In the genomic region with DNA sequence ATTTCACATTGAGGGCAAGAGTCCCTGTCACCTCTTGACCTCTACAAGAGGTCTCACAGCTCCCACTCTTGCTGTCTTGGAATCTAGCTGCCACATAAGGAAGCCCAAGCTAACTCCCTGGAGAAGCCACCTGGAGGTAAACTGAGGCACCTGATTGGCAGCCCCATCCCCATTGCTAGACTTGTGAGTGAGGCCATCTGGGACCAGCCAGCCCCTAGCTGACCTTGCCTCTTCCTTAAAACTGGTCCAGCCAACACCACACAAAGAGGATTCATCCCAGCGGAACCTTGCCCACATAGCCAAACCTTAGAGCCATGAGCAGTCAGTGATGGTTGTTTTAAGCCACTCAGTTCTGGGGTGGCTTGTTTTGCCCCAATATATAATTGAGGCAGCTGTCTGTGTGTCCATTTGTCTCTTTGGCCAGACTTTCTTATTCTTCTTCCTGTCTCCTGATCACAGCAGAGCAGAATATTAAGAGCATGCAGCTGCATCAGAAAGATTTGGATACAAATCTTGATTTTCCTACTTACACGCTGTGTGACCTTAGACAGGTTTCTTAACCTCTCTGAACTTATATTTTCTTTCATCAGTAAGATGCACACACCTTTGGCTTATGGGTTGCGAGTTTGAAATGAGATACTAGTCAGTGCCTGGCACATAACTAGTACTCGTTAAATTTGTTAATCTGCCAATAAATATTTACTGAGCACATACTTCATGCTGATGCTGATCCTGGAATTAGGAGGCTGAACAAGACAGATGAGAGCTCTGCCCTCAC, we compare ENCODE assay signal across 17 cellular contexts.
DNase-seq lines count a peak whose midpoint lies in the region; ATAC-seq and TF ChIP-seq lines count a peak whose summit lies in the region.
"Had no signal": no experiment of that assay in that cellular context is flagged by ENCODE, and none has a peak within 500 bp of the region (broad histone marks: within the 10 kb centered on the region; RNA-seq: fewer than 3 reads in every experiment).

No MANE protein-coding gene starts in this region.

- H3K4me1 ChIP-seq in heart left ventricle (peaks cover 10 to 74% (median 41%) of the 10 kb centered on the region in 12 donors), Karpas-422 (ENCODE audit: low read length) (peaks cover 98% of the 10 kb centered on the region)
- H3K4me1 ChIP-seq: HAP-1, prostate gland had no signal

- H3K9ac ChIP-seq in Karpas-422 (ENCODE audit: low read length), result peak overlapping the region; percentile 65; the same call in 1 of the 2 replicates

- no peaks in the 10 kb centered on the region for H4K20me1 ChIP-seq in Karpas-422 (ENCODE audit: insufficient read depth, low read depth, low read length)

- no peaks in the 10 kb centered on the region for H3K27me3 ChIP-seq in heart left ventricle
- H3K27me3 ChIP-seq in Karpas-422 (ENCODE audit: low read length), result no peaks in the 10 kb centered on the region
- H3K27me3 ChIP-seq: tibial nerve had no signal

- no peak for DNase-seq in heart left ventricle
- DNase-seq in Right ventricle myocardium inferior (ENCODE audit: missing footprints), result no peak
- no peak for DNase-seq in Karpas-422
- DNase-seq in endothelial cell (ENCODE audit: low spot score), result no peak
- DNase-seq in GOT3 (lab: John Stamatoyannopoulos, UW), result no peak
- DNase-seq in activated CD4-positive, CD25-positive, alpha-beta regulatory T cell treated with anti-CD3 and anti-CD28 coated beads, Interleukin-2, amount 50 U/mL, for 72 hours, result no peak
- no peak for DNase-seq in cortex of kidney (lab: John Stamatoyannopoulos, UW)
- DNase-seq: activated gamma-delta T cell treated with Interleukin-2 at 50 U/mL for 16 hours; activated T-cell treated with anti-CD3 and anti-CD28 coated beads, Interleukin-2, amount 50 U/mL, for 1 hour; brain microvascular endothelial cell; erythroblast; NCI-H446 treated with DMSO at 0.1 percent for 48 hours had no signal

- no peaks in the 10 kb centered on the region for H3K9me3 ChIP-seq in heart left ventricle
- H3K9me3 ChIP-seq in Karpas-422 (ENCODE audit: low read length), result no peaks in the 10 kb centered on the region
- H3K9me3 ChIP-seq: HAP-1, prostate gland, tibial nerve had no signal

- ATAC-seq in heart left ventricle (no peak), Right ventricle myocardium inferior (no peak)
- no peak for ATAC-seq in stimulated activated memory B cell treated with anti-CD40 and anti-IgM and Interleukin-4, amounts not matched to agents 10 μg/mL and 1 μg/mL and 100 μg/mL, for 72 hours

- H3K27ac ChIP-seq in heart left ventricle (peak overlapping the region in 7 of 12 donors; percentile 62 to 85 (median 80)), Karpas-422 (ENCODE audit: low read length) (peak overlapping the region; percentile 99)
- H3K27ac ChIP-seq: brain microvascular endothelial cell, prostate gland, SK-N-MC, tibial nerve had no signal

- no peaks in the 10 kb centered on the region for H3K9me2 ChIP-seq in Karpas-422 (replicated peaks; ENCODE audit: insufficient read depth, low read length)

- H3K4me2 ChIP-seq in Karpas-422 (ENCODE audit: low read depth, low read length, poor library complexity, severe bottlenecking), result peak overlapping the region; percentile 60

- H3K36me3 ChIP-seq in heart left ventricle (no peaks in the 10 kb centered on the region), Karpas-422 (ENCODE audit: insufficient read depth, low read length) (no peaks in the 10 kb centered on the region)
- H3K36me3 ChIP-seq: brain microvascular endothelial cell, HAP-1, prostate gland, tibial nerve had no signal

- intact Hi-C loops in heart left ventricle (cut with DNase I), result loop anchor here in 6 of 10 donors (5.0 kb wide), 3 partner anchors 62 to 78 kb away; partner anchors contain the start of gene TP53I11 (in 2 of the 6)
- intact Hi-C loops in Right ventricle myocardium inferior (cut with DNase I), result loop anchor here (5.0 kb wide), 2 partner anchors 62 to 78 kb away; no protein-coding TSS in a partner anchor

- H3K27me3 Mint-ChIP-seq in endothelial cell (ENCODE audit: unreplicated experiment), result peaks cover 10% of the 10 kb centered on the region
- no peaks in the 10 kb centered on the region for H3K27me3 Mint-ChIP-seq in stimulated activated memory B cell treated with anti-CD40 and anti-IgM and Interleukin-4, amounts not matched to agents 10 μg/mL and 1 μg/mL and 100 μg/mL, for 72 hours

- H3K79me2 ChIP-seq in Karpas-422 (ENCODE audit: low read length), result no peaks in the 10 kb centered on the region

- peak overlapping the region; percentile 97 for H3K27ac Mint-ChIP-seq in endothelial cell (ENCODE audit: unreplicated experiment)
- H3K27ac Mint-ChIP-seq in stimulated activated memory B cell treated with anti-CD40 and anti-IgM and Interleukin-4, amounts not matched to agents 10 μg/mL and 1 μg/mL and 100 μg/mL, for 72 hours, result peak overlapping the region; percentile 88

- peaks cover 5% of the 10 kb centered on the region for H3K36me3 Mint-ChIP-seq in endothelial cell (ENCODE audit: low read depth, unreplicated experiment)
- H3K36me3 Mint-ChIP-seq in stimulated activated memory B cell treated with anti-CD40 and anti-IgM and Interleukin-4, amounts not matched to agents 10 μg/mL and 1 μg/mL and 100 μg/mL, for 72 hours, result no peaks in the 10 kb centered on the region

- TF ChIP-seq CTCF in heart left ventricle (IDR thresholded peaks at IDR 0.05) (no peak), endothelial cell (IDR thresholded peaks at IDR 0.05; ENCODE audit: unreplicated experiment) (no peak)

- WGBS in heart left ventricle, 4 donors, result 87 to 95% (median 93%) methylated on average over 4 of the region's 4 CpGs

- H3K9me3 Mint-ChIP-seq in endothelial cell (ENCODE audit: unreplicated experiment), result no peaks in the 10 kb centered on the region
- H3K9me3 Mint-ChIP-seq in stimulated activated memory B cell treated with anti-CD40 and anti-IgM and Interleukin-4, amounts not matched to agents 10 μg/mL and 1 μg/mL and 100 μg/mL, for 72 hours, result no peaks in the 10 kb centered on the region

- H3K4me3 Mint-ChIP-seq in endothelial cell (ENCODE audit: unreplicated experiment), result peak overlapping the region; percentile 28
- peak overlapping the region; percentile 11 for H3K4me3 Mint-ChIP-seq in stimulated activated memory B cell treated with anti-CD40 and anti-IgM and Interleukin-4, amounts not matched to agents 10 μg/mL and 1 μg/mL and 100 μg/mL, for 72 hours

- no peak overlapping the region for H2AFZ ChIP-seq in Karpas-422 (ENCODE audit: low read length)

- peaks cover 43% of the 10 kb centered on the region for H3K4me1 Mint-ChIP-seq in endothelial cell (ENCODE audit: unreplicated experiment)
- peaks cover 54% of the 10 kb centered on the region for H3K4me1 Mint-ChIP-seq in stimulated activated memory B cell treated with anti-CD40 and anti-IgM and Interleukin-4, amounts not matched to agents 10 μg/mL and 1 μg/mL and 100 μg/mL, for 72 hours

- H3K4me3 ChIP-seq in heart left ventricle (no peak overlapping the region), Karpas-422 (ENCODE audit: low read length) (peak overlapping the region; percentile 45; the same call in 1 of the 2 replicates)
- H3K4me3 ChIP-seq: HAP-1, prostate gland, SK-N-MC, tibial nerve had no signal

- no peak for TF ChIP-seq POLR2A in heart left ventricle (IDR thresholded peaks at IDR 0.05)
